In genomic region chr6:127520061-127520460, GRCh38 we compare ENCODE assay signal across 1 cellular context.
TF ChIP-seq lines count a peak whose summit lies in the region.

No MANE protein-coding gene starts in this region.

TF ChIP-seq in SK-N-SH treated with all-trans-retinoic acid at 6 μM for 48 hours, 23 proteins besides CTCF, POLR2A, EP300 and RAD21 (continued from another document):
- TF ChIP-seq, protein P1, sequence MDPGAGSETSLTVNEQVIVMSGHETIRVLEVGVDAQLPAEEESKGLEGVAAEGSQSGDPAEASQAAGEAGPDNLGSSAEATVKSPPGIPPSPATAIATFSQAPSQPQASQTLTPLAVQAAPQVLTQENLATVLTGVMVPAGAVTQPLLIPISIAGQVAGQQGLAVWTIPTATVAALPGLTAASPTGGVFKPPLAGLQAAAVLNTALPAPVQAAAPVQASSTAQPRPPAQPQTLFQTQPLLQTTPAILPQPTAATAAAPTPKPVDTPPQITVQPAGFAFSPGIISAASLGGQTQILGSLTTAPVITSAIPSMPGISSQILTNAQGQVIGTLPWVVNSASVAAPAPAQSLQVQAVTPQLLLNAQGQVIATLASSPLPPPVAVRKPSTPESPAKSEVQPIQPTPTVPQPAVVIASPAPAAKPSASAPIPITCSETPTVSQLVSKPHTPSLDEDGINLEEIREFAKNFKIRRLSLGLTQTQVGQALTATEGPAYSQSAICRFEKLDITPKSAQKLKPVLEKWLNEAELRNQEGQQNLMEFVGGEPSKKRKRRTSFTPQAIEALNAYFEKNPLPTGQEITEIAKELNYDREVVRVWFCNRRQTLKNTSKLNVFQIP (CRISPR knock-in tag; IDR thresholded peaks at IDR 0.05; ENCODE audit: borderline replicate concordance, low read depth): no peak
- TF ChIP-seq ZNF565 (CRISPR knock-in tag; conservative IDR thresholded peaks at IDR 0.05; ENCODE audit: low read depth): no peak
